Comparison of ENCODE assay signal across 1 cellular context in the genomic region with DNA sequence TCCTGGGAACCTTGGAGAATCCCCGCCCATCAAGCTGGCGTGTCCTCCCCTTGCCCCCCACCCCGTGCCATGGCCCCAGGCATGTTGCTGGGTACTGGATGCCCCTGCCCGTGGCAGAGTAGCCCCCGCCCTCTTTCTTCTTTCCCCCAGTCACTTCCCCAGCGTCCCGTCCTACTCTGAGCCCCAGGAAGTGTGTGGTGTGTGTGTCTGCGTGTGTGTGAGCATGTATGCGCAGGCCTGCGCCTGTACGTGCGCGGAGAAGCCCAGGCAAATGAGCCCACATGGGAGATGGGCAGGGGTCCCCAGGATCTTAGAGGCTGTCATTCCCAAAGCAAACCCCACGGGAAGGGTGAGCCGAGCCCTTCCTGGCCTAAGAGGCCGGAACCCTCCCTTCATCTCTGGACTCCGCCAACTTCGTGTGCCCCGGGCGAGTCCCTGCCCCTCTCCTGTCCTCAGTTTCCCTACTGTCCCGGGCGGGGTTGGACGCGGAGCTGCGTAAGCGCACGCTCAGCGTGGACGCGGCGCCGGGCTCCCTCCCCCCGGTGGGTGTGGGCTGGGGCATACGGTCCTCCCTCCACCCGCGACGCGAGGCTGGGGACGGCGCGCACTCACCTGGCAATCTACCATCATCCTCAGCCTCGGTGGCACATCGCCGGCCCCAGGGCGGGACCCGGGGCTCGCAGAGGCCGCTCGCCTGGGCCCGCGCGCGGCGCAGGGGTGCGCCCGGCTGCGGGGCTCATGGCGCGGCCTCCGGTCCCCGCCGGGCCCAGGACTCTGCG.
TF ChIP-seq lines count a peak whose summit lies in the region.

No MANE protein-coding gene starts in this region.

TF ChIP-seq in GM12878, 131 proteins besides CTCF, POLR2A, EP300 and RAD21 (continued from another document and continues in another):
- no peak; the same call in 1 of the 2 replicates for TF ChIP-seq YY1 (IDR thresholded peaks at IDR 0.05; ENCODE audit: low read depth, low read length)
- TF ChIP-seq EED (IDR thresholded peaks at IDR 0.05; ENCODE audit: low read depth) = no peak
- no peak for TF ChIP-seq CBX5 (IDR thresholded peaks at IDR 0.05; ENCODE audit: low read depth)
- 0 out of 4 replicates have a peak, but pooled peaks of 1 of the 2 experiments have one; percentile 13 for TF ChIP-seq IKZF2 (IDR thresholded peaks at IDR 0.05)
- no peak for TF ChIP-seq TCF3 (IDR thresholded peaks at IDR 0.05; ENCODE audit: borderline replicate concordance, insufficient read depth, low read depth, low read length)
- TF ChIP-seq RELB (IDR thresholded peaks at IDR 0.05; ENCODE audit: low read depth) = no peak
- no peak for TF ChIP-seq PML (IDR thresholded peaks at IDR 0.05; ENCODE audit: low read length)
- TF ChIP-seq POLR2AphosphoS5 (IDR thresholded peaks at IDR 0.05; ENCODE audit: low read length) = peak; percentile 34
- TF ChIP-seq CEBPB (IDR thresholded peaks at IDR 0.05; ENCODE audit: borderline replicate concordance in 1 of 2, low read depth in 2 of 2, low read length in 2 of 2) = no peak
- TF ChIP-seq, protein P1, sequence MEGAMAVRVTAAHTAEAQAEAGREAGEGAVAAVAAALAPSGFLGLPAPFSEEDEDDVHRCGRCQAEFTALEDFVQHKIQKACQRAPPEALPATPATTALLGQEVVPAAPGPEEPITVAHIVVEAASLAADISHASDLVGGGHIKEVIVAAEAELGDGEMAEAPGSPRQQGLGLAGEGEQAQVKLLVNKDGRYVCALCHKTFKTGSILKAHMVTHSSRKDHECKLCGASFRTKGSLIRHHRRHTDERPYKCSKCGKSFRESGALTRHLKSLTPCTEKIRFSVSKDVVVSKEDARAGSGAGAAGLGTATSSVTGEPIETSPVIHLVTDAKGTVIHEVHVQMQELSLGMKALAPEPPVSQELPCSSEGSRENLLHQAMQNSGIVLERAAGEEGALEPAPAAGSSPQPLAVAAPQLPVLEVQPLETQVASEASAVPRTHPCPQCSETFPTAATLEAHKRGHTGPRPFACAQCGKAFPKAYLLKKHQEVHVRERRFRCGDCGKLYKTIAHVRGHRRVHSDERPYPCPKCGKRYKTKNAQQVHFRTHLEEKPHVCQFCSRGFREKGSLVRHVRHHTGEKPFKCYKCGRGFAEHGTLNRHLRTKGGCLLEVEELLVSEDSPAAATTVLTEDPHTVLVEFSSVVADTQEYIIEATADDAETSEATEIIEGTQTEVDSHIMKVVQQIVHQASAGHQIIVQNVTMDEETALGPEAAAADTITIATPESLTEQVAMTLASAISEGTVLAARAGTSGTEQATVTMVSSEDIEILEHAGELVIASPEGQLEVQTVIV (IDR thresholded peaks at IDR 0.05; ENCODE audit: borderline replicate concordance, partially characterized antibody) = no peak
- TF ChIP-seq ELK1 (IDR thresholded peaks at IDR 0.05; ENCODE audit: low read depth, low read length) = no peak
- no peak for TF ChIP-seq MEF2A (IDR thresholded peaks at IDR 0.05; ENCODE audit: insufficient read depth, low read depth, low read length)
- TF ChIP-seq, protein P2, sequence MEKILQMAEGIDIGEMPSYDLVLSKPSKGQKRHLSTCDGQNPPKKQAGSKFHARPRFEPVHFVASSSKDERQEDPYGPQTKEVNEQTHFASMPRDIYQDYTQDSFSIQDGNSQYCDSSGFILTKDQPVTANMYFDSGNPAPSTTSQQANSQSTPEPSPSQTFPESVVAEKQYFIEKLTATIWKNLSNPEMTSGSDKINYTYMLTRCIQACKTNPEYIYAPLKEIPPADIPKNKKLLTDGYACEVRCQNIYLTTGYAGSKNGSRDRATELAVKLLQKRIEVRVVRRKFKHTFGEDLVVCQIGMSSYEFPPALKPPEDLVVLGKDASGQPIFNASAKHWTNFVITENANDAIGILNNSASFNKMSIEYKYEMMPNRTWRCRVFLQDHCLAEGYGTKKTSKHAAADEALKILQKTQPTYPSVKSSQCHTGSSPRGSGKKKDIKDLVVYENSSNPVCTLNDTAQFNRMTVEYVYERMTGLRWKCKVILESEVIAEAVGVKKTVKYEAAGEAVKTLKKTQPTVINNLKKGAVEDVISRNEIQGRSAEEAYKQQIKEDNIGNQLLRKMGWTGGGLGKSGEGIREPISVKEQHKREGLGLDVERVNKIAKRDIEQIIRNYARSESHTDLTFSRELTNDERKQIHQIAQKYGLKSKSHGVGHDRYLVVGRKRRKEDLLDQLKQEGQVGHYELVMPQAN (conservative IDR thresholded peaks at IDR 0.05) = peak; percentile 55; the same call in 1 of the 2 replicates
- no peak for TF ChIP-seq ZNF24 (IDR thresholded peaks at IDR 0.05)
- TF ChIP-seq MTA2 (IDR thresholded peaks at IDR 0.05; ENCODE audit: low read depth) = no peak
- TF ChIP-seq JUND (IDR thresholded peaks at IDR 0.05; ENCODE audit: low read depth, low read length) = no peak
- TF ChIP-seq, protein P3, sequence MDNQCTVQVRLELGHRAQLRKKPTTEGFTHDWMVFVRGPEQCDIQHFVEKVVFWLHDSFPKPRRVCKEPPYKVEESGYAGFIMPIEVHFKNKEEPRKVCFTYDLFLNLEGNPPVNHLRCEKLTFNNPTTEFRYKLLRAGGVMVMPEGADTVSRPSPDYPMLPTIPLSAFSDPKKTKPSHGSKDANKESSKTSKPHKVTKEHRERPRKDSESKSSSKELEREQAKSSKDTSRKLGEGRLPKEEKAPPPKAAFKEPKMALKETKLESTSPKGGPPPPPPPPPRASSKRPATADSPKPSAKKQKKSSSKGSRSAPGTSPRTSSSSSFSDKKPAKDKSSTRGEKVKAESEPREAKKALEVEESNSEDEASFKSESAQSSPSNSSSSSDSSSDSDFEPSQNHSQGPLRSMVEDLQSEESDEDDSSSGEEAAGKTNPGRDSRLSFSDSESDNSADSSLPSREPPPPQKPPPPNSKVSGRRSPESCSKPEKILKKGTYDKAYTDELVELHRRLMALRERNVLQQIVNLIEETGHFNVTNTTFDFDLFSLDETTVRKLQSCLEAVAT (IDR thresholded peaks at IDR 0.05) = no peak
- no peak for TF ChIP-seq ZNF384 (IDR thresholded peaks at IDR 0.05; ENCODE audit: borderline replicate concordance, low read depth, low read length)
- TF ChIP-seq SUZ12 (IDR thresholded peaks at IDR 0.05; ENCODE audit: unreplicated experiment) = no peak
- TF ChIP-seq BMI1 (IDR thresholded peaks at IDR 0.05; ENCODE audit: borderline replicate concordance) = no peak
- TF ChIP-seq REST (IDR thresholded peaks at IDR 0.05; ENCODE audit: low read depth, low read length) = no peak
- no peak for TF ChIP-seq RAD51 (IDR thresholded peaks at IDR 0.05)
- no peak for TF ChIP-seq RFX5 (IDR thresholded peaks at IDR 0.05; ENCODE audit: low read depth, low read length)
- TF ChIP-seq GABPA (IDR thresholded peaks at IDR 0.05; ENCODE audit: low read depth) = no peak
- TF ChIP-seq HDAC6 (IDR thresholded peaks at IDR 0.05; ENCODE audit: unreplicated experiment) = no peak
- no peak for TF ChIP-seq NR2C2 (IDR thresholded peaks at IDR 0.05; ENCODE audit: borderline replicate concordance, control insufficient read depth, insufficient read length, low read depth)
- peak; percentile 39 for TF ChIP-seq LARP7 (IDR thresholded peaks at IDR 0.05)
- TF ChIP-seq TAF1 (IDR thresholded peaks at IDR 0.05; ENCODE audit: borderline replicate concordance, low read depth, low read length) = no peak
- TF ChIP-seq TARDBP (IDR thresholded peaks at IDR 0.05; ENCODE audit: borderline replicate concordance) = no peak
- TF ChIP-seq ATF7 (IDR thresholded peaks at IDR 0.05; ENCODE audit: low read depth) = no peak
- no peak for TF ChIP-seq ZBTB11 (CRISPR knock-in tag; IDR thresholded peaks at IDR 0.05)
- no peak for TF ChIP-seq ZNF622 (IDR thresholded peaks at IDR 0.05)
- TF ChIP-seq SKIL (IDR thresholded peaks at IDR 0.05; ENCODE audit: low read depth, poor library complexity, severe bottlenecking) = no peak
